In genomic region chr1:230794431-230794830, GRCh38 we compare ENCODE assay signal across 26 cellular contexts. TPM values are rescaled to one million over a fixed set of nuclear protein-coding genes. Genes with fewer than 3 reads are reported as not detected.
DNase-seq lines count a peak whose midpoint lies in the region; ATAC-seq and TF ChIP-seq lines count a peak whose summit lies in the region.
"Had no signal": no experiment of that assay in that cellular context is flagged by ENCODE, and none has a peak within 500 bp of the region (broad histone marks: within the 10 kb centered on the region; RNA-seq: fewer than 3 reads in every experiment).

No MANE protein-coding gene starts in this region.

- H3K4me1 ChIP-seq in vagina = no peaks in the 10 kb centered on the region
- H3K4me1 ChIP-seq: adrenal gland, body of pancreas, upper lobe of left lung had no signal

- H3K4me3 ChIP-seq in vagina = no peak overlapping the region
- H3K4me3 ChIP-seq: adrenal gland, body of pancreas, lung, upper lobe of left lung had no signal

- H3K27me3 Mint-ChIP-seq in immature natural killer cell (ENCODE audit: low read depth in 3 of 3) = peaks cover 0 to 5% (median 5%) of the 10 kb centered on the region in 3 donors

- H3K27ac Mint-ChIP-seq in immature natural killer cell = no peak overlapping the region
- H3K27ac Mint-ChIP-seq: activated CD4-positive, alpha-beta T cell treated with anti-CD3 and anti-CD28 coated beads, Interleukin-2, amount 10 ng/mL, durations not matched to agents 7 days and 5 days; CD4-positive, alpha-beta T cell had no signal

- no peak for TF ChIP-seq CTCF in vagina (IDR thresholded peaks at IDR 0.05)

- TF ChIP-seq POLR2A in vagina (IDR thresholded peaks at IDR 0.05) = no peak

- ATAC-seq in HG03139 (IDR thresholded peaks at IDR 0.05; ENCODE audit: unreplicated experiment) = no peak
- ATAC-seq: activated T-cell treated with anti-CD3 and anti-CD28 coated beads, Interleukin-2, amount 50 U/mL, for 4 hours; body of pancreas; right cardiac atrium had no signal

- no peaks in the 10 kb centered on the region for H3K9me3 Mint-ChIP-seq in immature natural killer cell
- H3K9me3 Mint-ChIP-seq: activated CD4-positive, alpha-beta T cell treated with anti-CD3 and anti-CD28 coated beads, Interleukin-2, amount 10 ng/mL, durations not matched to agents 7 days and 5 days; activated T-cell treated with anti-CD3 and anti-CD28 coated beads, Interleukin-2, amount 50 U/mL, for 4 hours; CD4-positive, alpha-beta T cell had no signal

- no peaks in the 10 kb centered on the region for H3K27me3 ChIP-seq in vagina
- H3K27me3 ChIP-seq: adrenal gland, body of pancreas, upper lobe of left lung had no signal

- H3K27ac ChIP-seq in vagina = no peak overlapping the region
- H3K27ac ChIP-seq: 22Rv1, adrenal gland, body of pancreas, epithelial cell of prostate, upper lobe of left lung had no signal

- no peaks in the 10 kb centered on the region for H3K4me1 Mint-ChIP-seq in immature natural killer cell
- H3K4me1 Mint-ChIP-seq: activated CD4-positive, alpha-beta T cell treated with anti-CD3 and anti-CD28 coated beads, Interleukin-2, amount 10 ng/mL, durations not matched to agents 7 days and 5 days had no signal

- no peaks in the 10 kb centered on the region for H3K9me3 ChIP-seq in vagina
- H3K9me3 ChIP-seq: adrenal gland, body of pancreas, upper lobe of left lung had no signal

- no peak overlapping the region for H3K4me3 Mint-ChIP-seq in immature natural killer cell
- H3K4me3 Mint-ChIP-seq: activated CD4-positive, alpha-beta T cell treated with anti-CD3 and anti-CD28 coated beads, Interleukin-2, amount 10 ng/mL, durations not matched to agents 7 days and 5 days; activated T-cell treated with anti-CD3 and anti-CD28 coated beads, Interleukin-2, amount 50 U/mL, for 4 hours; CD4-positive, alpha-beta T cell had no signal

- H3K36me3 Mint-ChIP-seq in immature natural killer cell = no peaks in the 10 kb centered on the region

- intact Hi-C loops in vagina (cut with DNase I) = loop anchor here (10.0 kb wide), 1 partner anchor 120 kb away; no protein-coding TSS in a partner anchor

- DNase-seq in NCI-H1694 (lab: John Stamatoyannopoulos, UW) = peak; percentile 84
- DNase-seq in NCI-H1694 treated with DMSO at 0.1 percent for 48 hours (lab: John Stamatoyannopoulos, UW) = no peak
- DNase-seq in NCI-H446 treated with DMSO at 0.1 percent for 48 hours (lab: John Stamatoyannopoulos, UW) = peak; percentile 34
- DNase-seq in dermis blood vessel endothelial cell = peak; percentile 20
- DNase-seq in vagina (ENCODE audit: extremely low spot score in 2 of 2) = peak; percentile 20 to 81
- no peak for DNase-seq in immature natural killer cell
- no peak for DNase-seq in stimulated activated CD8-positive, alpha-beta memory T cell treated with anti-CD3 and anti-CD28 coated beads, Interleukin-4, amount 100 ng/mL, for 48 hours
- DNase-seq: activated CD4-positive, alpha-beta T cell treated with anti-CD3 and anti-CD28 coated beads, Interleukin-2, amount 10 ng/mL, durations not matched to agents 7 days and 5 days; activated gamma-delta T cell treated with Interleukin-2 at 50 U/mL for 16 hours; activated T-cell treated with anti-CD3 and anti-CD28 coated beads, Interleukin-2, amount 50 U/mL, for 4 hours; adrenal gland; CD4-positive, alpha-beta T cell; DMS153; effector CD4-positive, alpha-beta T cell; NCI-H1105; NCI-H2029; NK-92 treated with Interleukin-12 subunit alpha and Interleukin-12 subunit beta, amount 100 ng/mL, for 24 hours; right cardiac atrium; SHP77 treated with DMSO at 0.1 percent for 48 hours; upper lobe of left lung had no signal

- no peaks in the 10 kb centered on the region for H3K36me3 ChIP-seq in vagina
- H3K36me3 ChIP-seq: adrenal gland, upper lobe of left lung had no signal

RNA-seq across cellular contexts. Expression of gene CAPN9, which starts 47.2 kb away (rescaled TPM):
- total RNA-seq in dermis blood vessel endothelial cell (not detected in 2 replicates), vagina (not detected)
- polyA plus RNA-seq in immature natural killer cell = not detected
- total RNA-seq: activated CD4-positive, alpha-beta T cell treated with anti-CD3 and anti-CD28 coated beads, Interleukin-2, amount 10 ng/mL, durations not matched to agents 7 days and 5 days; activated T-cell treated with anti-CD3 and anti-CD28 coated beads, Interleukin-2, amount 50 U/mL, for 4 hours; CD4-positive, alpha-beta T cell; chondrocyte had no signal

Comparison
In these comparisons a context has a peak if more than half of its experiments do, and no peak if none do; other contexts are left out.
1. DNase-seq: peak in NCI-H1694 (single experiment), NCI-H446 treated with DMSO at 0.1 percent for 48 hours (single experiment), dermis blood vessel endothelial cell (single experiment) and vagina (2 of 2); none in NCI-H1694 treated with DMSO at 0.1 percent for 48 hours (single experiment), immature natural killer cell (0 of 3) and stimulated activated CD8-positive, alpha-beta memory T cell treated with anti-CD3 and anti-CD28 coated beads, Interleukin-4, amount 100 ng/mL, for 48 hours (single experiment).